Comparison of ENCODE assay signal across 17 cellular contexts in genomic region chr18:63909870-63910269, GRCh38. TPM values are rescaled to one million over a fixed set of nuclear protein-coding genes. Genes with fewer than 3 reads are reported as not detected.
DNase-seq lines count a peak whose midpoint lies in the region; ATAC-seq and TF ChIP-seq lines count a peak whose summit lies in the region.
"Had no signal": no experiment of that assay in that cellular context is flagged by ENCODE, and none has a peak within 500 bp of the region (broad histone marks: within the 10 kb centered on the region; RNA-seq: fewer than 3 reads in every experiment).

No MANE protein-coding gene starts in this region.

- H3K36me3 ChIP-seq in thyroid gland, result no peaks in the 10 kb centered on the region
- H3K36me3 ChIP-seq: gastroesophageal sphincter had no signal

- H3K27ac ChIP-seq in thyroid gland, result no peak overlapping the region
- H3K27ac ChIP-seq: gastroesophageal sphincter had no signal

- no peaks in the 10 kb centered on the region for H3K27me3 ChIP-seq in thyroid gland
- H3K27me3 ChIP-seq: gastroesophageal sphincter had no signal

- intact Hi-C loops in thyroid gland (cut with DNase I), result no loop called here

- DNase-seq in superior temporal gyrus (ENCODE audit: extremely low spot score) (no peak), thyroid gland (no peak), NCI-H524 treated with DMSO at 0.1 percent for 48 hours (lab: John Stamatoyannopoulos, UW) (no peak), RKO (ENCODE audit: low spot score) (no peak)
- DNase-seq: activated B cell treated with CpG ODN at 0.5 μM for 24 hours; DMS79; effector CD8-positive, alpha-beta T cell; HFFc6; NCI-H187 treated with DMSO at 0.1 percent for 48 hours had no signal

- no peak overlapping the region for H3K4me3 ChIP-seq in thyroid gland (replicated peaks in 1 of 3)
- H3K4me3 ChIP-seq: gastroesophageal sphincter had no signal

- peak; percentile 78 for ATAC-seq in GM18508 (IDR thresholded peaks at IDR 0.05; ENCODE audit: insufficient read depth, unreplicated experiment)
- peak; percentile 60 for ATAC-seq in GM19455 (IDR thresholded peaks at IDR 0.05; ENCODE audit: unreplicated experiment)
- ATAC-seq in HG02840 (IDR thresholded peaks at IDR 0.05; ENCODE audit: low FRiP score, unreplicated experiment), result peak; percentile 76
- ATAC-seq in HG03565 (IDR thresholded peaks at IDR 0.05; ENCODE audit: unreplicated experiment), result peak; percentile 45
- ATAC-seq: gastroesophageal sphincter; stimulated activated memory B cell treated with anti-CD40 and anti-IgM and Interleukin-4, amounts not matched to agents 10 μg/mL and 1 μg/mL and 100 μg/mL, for 72 hours had no signal

- H3K9me3 ChIP-seq in thyroid gland, result no peaks in the 10 kb centered on the region
- H3K9me3 ChIP-seq: gastroesophageal sphincter had no signal

- WGBS in thyroid gland, 2 donors, result 73 to 87% methylated on average over 2 of the region's 2 CpGs

- no peak for TF ChIP-seq CTCF in thyroid gland (IDR thresholded peaks at IDR 0.05)

- TF ChIP-seq POLR2A in thyroid gland (IDR thresholded peaks at IDR 0.05), result no peak

- H3K4me1 ChIP-seq in thyroid gland, result no peaks in the 10 kb centered on the region
- H3K4me1 ChIP-seq: gastroesophageal sphincter had no signal

RNA-seq across cellular contexts. Expression of gene SERPINB10, which starts 2.1 kb away (rescaled TPM):
- not detected for total RNA-seq in thyroid gland
- total RNA-seq: activated B cell treated with CpG ODN at 0.5 μM for 24 hours, astrocyte, pulmonary artery endothelial cell had no signal

RNA-seq across cellular contexts. Expression of gene SERPINB2, which starts 22.4 kb away (rescaled TPM):
- total RNA-seq in thyroid gland, result under 1 TPM in 2 of 4 donors, not detected in 2; 0.22 to 0.67 TPM

RNA-seq across cellular contexts. Expression of gene HMSD, which starts 39.2 kb away (rescaled TPM):
- total RNA-seq in thyroid gland, result under 1 TPM in 1 of 4 donors, not detected in 3; 0.34 TPM
- total RNA-seq: gastroesophageal sphincter, pulmonary artery endothelial cell had no signal
